39 cellular contexts compared by ENCODE assay signal in genomic region chr14:93991212-93991611, GRCh38. TPM values are rescaled to one million over a fixed set of nuclear protein-coding genes. Genes with fewer than 3 reads are reported as not detected.
"Had no signal": no experiment of that assay in that cellular context is flagged by ENCODE, and none has a peak within 500 bp of the region (broad histone marks: within the 10 kb centered on the region; RNA-seq: fewer than 3 reads in every experiment).

No MANE protein-coding gene starts in this region.

- DNase-seq: activated CD4-positive, CD25-positive, alpha-beta regulatory T cell treated with anti-CD3 and anti-CD28 coated beads, Interleukin-2, amount 50 U/mL, for 72 hours; activated naive CD4-positive, alpha-beta T cell; activated naive CD8-positive, alpha-beta T cell treated with anti-CD3 and anti-CD28 coated beads, Interleukin-2, amount 10 ng/mL, durations not matched to agents 7 days and 5 days; activated T-cell treated with anti-CD3 and anti-CD28 coated beads for 4 hours; amniotic stem cell; central memory CD4-positive, alpha-beta T cell; head of caudate nucleus; hypothalamus; immature natural killer cell; naive B cell; ovary; retina; SIG-M5; stimulated activated CD4-positive, alpha-beta T cell treated with anti-CD3 and anti-CD28 coated beads, Interleukin-12 subunit alpha, Interleukin-12 subunit beta, amount 100 ng/mL, for 4 hours; stimulated activated CD4-positive, alpha-beta T cell treated with anti-CD3 and anti-CD28 coated beads, Interleukin-4, amount 100 ng/mL, for 4 hours; stimulated activated CD8-positive, alpha-beta memory T cell treated with anti-CD3 and anti-CD28 coated beads, Interleukin-4, amount 100 ng/mL, for 48 hours; stimulated activated naive CD4-positive, alpha-beta T cell; T-helper 9 cell; trophoblast cell had no signal

- H3K9me3 Mint-ChIP-seq: activated naive CD8-positive, alpha-beta T cell treated with anti-CD3 and anti-CD28 coated beads, Interleukin-2, amount 10 ng/mL, durations not matched to agents 7 days and 5 days; activated T-helper 2 cell treated with anti-CD3 and anti-CD28 coated beads, Interferon-gamma antibody, Interleukin-2, Interleukin-4, amounts not matched to agents 10 μg/mL and 5 μg/mL and 100 μg/mL, durations not matched to agents 14 hours and 24 hours and 36 hours; immature natural killer cell; mesothelial cell of epicardium; T-helper 1 cell treated with Interleukin-12 subunit alpha and Interleukin-12 subunit beta and Interleukin-4 antibody, amounts not matched to agents 30 μg/mL and 1 μg/mL, for 36 hours had no signal

- H3K4me1 Mint-ChIP-seq: immature natural killer cell had no signal

- H3K27me3 ChIP-seq: ovary had no signal

- H3K27ac ChIP-seq: ovary, SK-N-MC, skin epidermis, thoracic aorta, VCaP had no signal

- H3K9me3 ChIP-seq: ovary, thoracic aorta had no signal

- ATAC-seq: sciatic nerve had no signal

- FAIRE-seq: astrocyte, endothelial cell of umbilical vein, TTC549, urothelium cell line had no signal

- H3K36me3 ChIP-seq: ovary, thoracic aorta had no signal

- H3K36me3 Mint-ChIP-seq: activated naive CD8-positive, alpha-beta T cell treated with anti-CD3 and anti-CD28 coated beads, Interleukin-2, amount 10 ng/mL, durations not matched to agents 7 days and 5 days; immature natural killer cell; mesothelial cell of epicardium had no signal

- H3K4me3 Mint-ChIP-seq: activated naive CD8-positive, alpha-beta T cell treated with anti-CD3 and anti-CD28 coated beads, Interleukin-2, amount 10 ng/mL, durations not matched to agents 7 days and 5 days; immature natural killer cell; mesothelial cell of epicardium; naive B cell; T-helper 1 cell treated with Interleukin-12 subunit alpha and Interleukin-12 subunit beta and Interleukin-4 antibody, amounts not matched to agents 30 μg/mL and 1 μg/mL, for 36 hours had no signal

- H3K27me3 Mint-ChIP-seq: activated naive CD8-positive, alpha-beta T cell treated with anti-CD3 and anti-CD28 coated beads, Interleukin-2, amount 10 ng/mL, durations not matched to agents 7 days and 5 days had no signal

- H3K4me3 ChIP-seq: ovary, SK-N-MC, skin epidermis, thoracic aorta had no signal

- H3K27ac Mint-ChIP-seq: activated T-helper 2 cell treated with anti-CD3 and anti-CD28 coated beads, Interferon-gamma antibody, Interleukin-2, Interleukin-4, amounts not matched to agents 10 μg/mL and 5 μg/mL and 100 μg/mL, durations not matched to agents 14 hours and 24 hours and 36 hours; immature natural killer cell; mesothelial cell of epicardium; progenitor cell of endocrine pancreas; T-helper 1 cell treated with Interleukin-12 subunit alpha and Interleukin-12 subunit beta and Interleukin-4 antibody, amounts not matched to agents 30 μg/mL and 1 μg/mL, for 36 hours had no signal

RNA-seq across cellular contexts. Expression of gene CCDC197, which starts 5.9 kb away (rescaled TPM):
- total RNA-seq: astrocyte, endothelial cell of umbilical vein, fibroblast of lung, fibroblast of villous mesenchyme, kidney epithelial cell, lower leg skin, mesothelial cell of epicardium, ovary, progenitor cell of endocrine pancreas, sciatic nerve, subcutaneous adipose tissue, thoracic aorta had no signal
- polyA plus RNA-seq: endothelial cell of umbilical vein, esophagus, fibroblast of lung, immature natural killer cell, neural cell, ovary had no signal

RNA-seq across cellular contexts. Expression of gene ASB2, which starts 14.8 kb away (rescaled TPM):
- total RNA-seq: endothelial cell of umbilical vein, progenitor cell of endocrine pancreas had no signal
- polyA plus RNA-seq: endothelial cell of umbilical vein had no signal
